In genomic region chr1:234718509-234719453, GRCh38 we compare ENCODE assay signal across 16 cellular contexts.
DNase-seq lines count a peak whose midpoint lies in the region; ATAC-seq and TF ChIP-seq lines count a peak whose summit lies in the region.
"Had no signal": no experiment of that assay in that cellular context is flagged by ENCODE, and none has a peak within 500 bp of the region (broad histone marks: within the 10 kb centered on the region; RNA-seq: fewer than 3 reads in every experiment).

No MANE protein-coding gene starts in this region.

- POLR2A ChIA-PET in naive thymus-derived CD4-positive, alpha-beta T cell (lab: Charles Lee), result interaction anchor here (0.6 to 9.6 kb wide), 4 partner anchors 11 to 107 kb away, joined by 3 to 188 read pairs (median 3); partner anchors contain the start of gene IRF2BP2
- POLR2A ChIA-PET in activated CD4-positive, alpha-beta T cell treated with anti-CD3 and anti-CD28 coated beads for 36 hours (lab: Charles Lee), result no interaction called here

- no peaks in the 10 kb centered on the region for H3K27me3 Mint-ChIP-seq in naive thymus-derived CD4-positive, alpha-beta T cell
- no peaks in the 10 kb centered on the region for H3K27me3 Mint-ChIP-seq in activated CD4-positive, alpha-beta T cell treated with anti-CD3 and anti-CD28 coated beads for 36 hours
- H3K27me3 Mint-ChIP-seq: CD4-positive, alpha-beta T cell; natural killer cell treated with Interleukin-12 subunit alpha and Interleukin-12 subunit beta and Interleukin-15 and Interleukin-18, amount 100 ng/mL, for 72 hours had no signal

- H3F3A ChIP-seq in Loucy (ENCODE audit: low read depth), result peaks cover 8% of the 10 kb centered on the region; the same call in 1 of the 2 replicates

- H3K79me2 ChIP-seq in Loucy (ENCODE audit: insufficient read depth, low read length), result no peaks in the 10 kb centered on the region

- H3K36me3 ChIP-seq in Loucy (ENCODE audit: insufficient read depth, low read length) (no peaks in the 10 kb centered on the region), testis (ENCODE audit: low read depth, missing control alignments) (no peaks in the 10 kb centered on the region)
- no peaks in the 10 kb centered on the region for H3K36me3 ChIP-seq in naive thymus-derived CD4-positive, alpha-beta T cell (ENCODE audit: control insufficient read depth in 2 of 3, insufficient read depth in 3 of 3, low read length in 3 of 3)

- no peak for TF ChIP-seq CTCF in Loucy (conservative IDR thresholded peaks at IDR 0.05; ENCODE audit: low read length)
- TF ChIP-seq CTCF in coronary artery (IDR thresholded peaks at IDR 0.05), result no peak
- TF ChIP-seq CTCF in testis (IDR thresholded peaks at IDR 0.05), result no peak
- no peak for TF ChIP-seq CTCF in foreskin fibroblast (IDR thresholded peaks at IDR 0.05; ENCODE audit: low read depth, low read length)

- H3K27me3 ChIP-seq in Loucy (ENCODE audit: insufficient read depth, low read length, poor library complexity, severe bottlenecking) (no peaks in the 10 kb centered on the region), testis (no peaks in the 10 kb centered on the region)
- no peaks in the 10 kb centered on the region for H3K27me3 ChIP-seq in naive thymus-derived CD4-positive, alpha-beta T cell (ENCODE audit: control insufficient read depth in 2 of 2, insufficient read depth in 2 of 2, low read length in 2 of 2)
- H3K27me3 ChIP-seq: foreskin keratinocyte had no signal

- intact Hi-C loops in naive thymus-derived CD4-positive, alpha-beta T cell (cut with micrococcal nuclease), result no loop called here
- intact Hi-C loops in testis (cut with DNase I; ENCODE audit: low total_unique reads), result no loop called here
- intact Hi-C loops in activated CD4-positive, alpha-beta T cell treated with anti-CD3 and anti-CD28 coated beads for 36 hours (cut with DNase I, micrococcal nuclease), result no loop called here

- H3K4me1 Mint-ChIP-seq in naive thymus-derived CD4-positive, alpha-beta T cell, result peaks cover 20 to 75% (median 46%) of the 10 kb centered on the region in 7 donors
- H3K4me1 Mint-ChIP-seq in activated CD4-positive, alpha-beta T cell treated with anti-CD3 and anti-CD28 coated beads for 36 hours, result peaks cover 27% of the 10 kb centered on the region

- H3K9me2 ChIP-seq in Loucy (replicated peaks; ENCODE audit: low read depth, low read length), result no peaks in the 10 kb centered on the region

- H3K9me3 Mint-ChIP-seq in naive thymus-derived CD4-positive, alpha-beta T cell, result peaks cover 0 to 2% (median 0%) of the 10 kb centered on the region in 11 donors
- no peaks in the 10 kb centered on the region for H3K9me3 Mint-ChIP-seq in activated CD4-positive, alpha-beta T cell treated with anti-CD3 and anti-CD28 coated beads for 36 hours (ENCODE audit: low read depth)
- H3K9me3 Mint-ChIP-seq: CD4-positive, alpha-beta T cell; natural killer cell treated with Interleukin-12 subunit alpha and Interleukin-12 subunit beta and Interleukin-15 and Interleukin-18, amount 100 ng/mL, for 72 hours had no signal

- H3K9me3 ChIP-seq in Loucy (ENCODE audit: insufficient read depth, low read depth, low read length), result no peaks in the 10 kb centered on the region
- H3K9me3 ChIP-seq in naive thymus-derived CD4-positive, alpha-beta T cell (ENCODE audit: control insufficient read depth in 2 of 3, low read length in 3 of 3), result no peaks in the 10 kb centered on the region
- no peaks in the 10 kb centered on the region for H3K9me3 ChIP-seq in testis

- peak overlapping the region; percentile 23 for H3K9ac ChIP-seq in Loucy (ENCODE audit: low read depth, low read length, poor library complexity, severe bottlenecking)

- TF ChIP-seq POLR2A in testis (IDR thresholded peaks at IDR 0.05), result no peak

- H3K4me2 ChIP-seq in Loucy (ENCODE audit: low read depth, low read length, poor library complexity, severe bottlenecking), result no peak overlapping the region

- H3K4me3 Mint-ChIP-seq in naive thymus-derived CD4-positive, alpha-beta T cell, result no peak overlapping the region
- H3K4me3 Mint-ChIP-seq in activated CD4-positive, alpha-beta T cell treated with anti-CD3 and anti-CD28 coated beads for 36 hours, result no peak overlapping the region
- H3K4me3 Mint-ChIP-seq: CD4-positive, alpha-beta T cell; natural killer cell treated with Interleukin-12 subunit alpha and Interleukin-12 subunit beta and Interleukin-15 and Interleukin-18, amount 100 ng/mL, for 72 hours had no signal

- H3K4me3 ChIP-seq in Loucy (ENCODE audit: low read length, poor library complexity, severe bottlenecking) (no peak overlapping the region), coronary artery (no peak overlapping the region), testis (no peak overlapping the region), foreskin fibroblast (ENCODE audit: low read depth in 1 of 2, low read length in 2 of 2) (no peak overlapping the region)
- no peak overlapping the region for H3K4me3 ChIP-seq in naive thymus-derived CD4-positive, alpha-beta T cell (ENCODE audit: low read length)

- H2AFZ ChIP-seq in Loucy (ENCODE audit: low read length), result peak overlapping the region; percentile 21; the same call in 1 of the 2 replicates

- H3K27ac Mint-ChIP-seq in naive thymus-derived CD4-positive, alpha-beta T cell, result peak overlapping the region in 6 of 9 donors; percentile 11 to 76 (median 62)
- no peak overlapping the region for H3K27ac Mint-ChIP-seq in activated CD4-positive, alpha-beta T cell treated with anti-CD3 and anti-CD28 coated beads for 36 hours
- H3K27ac Mint-ChIP-seq: CD4-positive, alpha-beta T cell had no signal

- peaks cover 78% of the 10 kb centered on the region for H3K4me1 ChIP-seq in Loucy (ENCODE audit: insufficient read depth, low read length, poor library complexity, severe bottlenecking)
- peaks cover 9 to 16% of the 10 kb centered on the region in 2 donors for H3K4me1 ChIP-seq in naive thymus-derived CD4-positive, alpha-beta T cell (ENCODE audit: control insufficient read depth in 2 of 2, insufficient read depth in 2 of 2, low read length in 2 of 2)
- H3K4me1 ChIP-seq in testis, result peaks cover 90% of the 10 kb centered on the region

- 51 to 53% methylated on average over 10 of the region's 10 CpGs for WGBS in testis, 2 donors

- H4K20me1 ChIP-seq in Loucy (ENCODE audit: insufficient read depth, low read length, poor library complexity, severe bottlenecking), result no peaks in the 10 kb centered on the region

- no peak for DNase-seq in coronary artery (ENCODE audit: low spot score)
- no peak for DNase-seq in naive thymus-derived CD4-positive, alpha-beta T cell
- no peak for DNase-seq in testis
- DNase-seq in NCI-H69 (lab: John Stamatoyannopoulos, UW), result no peak
- no peak for DNase-seq in SIG-M5 (lab: John Stamatoyannopoulos, UW)
- no peak for DNase-seq in foreskin fibroblast
- DNase-seq in activated CD4-positive, alpha-beta T cell treated with anti-CD3 and anti-CD28 coated beads for 36 hours, result no peak
- DNase-seq: activated naive CD4-positive, alpha-beta T cell treated with anti-CD3 and anti-CD28 coated beads, Interleukin-2, amount 50 U/mL, for 16 hours; CD4-positive, alpha-beta T cell; foreskin keratinocyte; NCI-H1436 treated with DMSO at 0.1 percent for 48 hours; NCI-H510A treated with DMSO at 0.1 percent for 48 hours; T1000 had no signal

- CTCF ChIA-PET in naive thymus-derived CD4-positive, alpha-beta T cell (lab: Charles Lee), result interaction anchor here (0.7 kb wide), 1 partner anchor 365 kb away, joined by 3 read pairs; no protein-coding TSS in a partner anchor
- CTCF ChIA-PET in activated CD4-positive, alpha-beta T cell treated with anti-CD3 and anti-CD28 coated beads for 36 hours (lab: Charles Lee), result interaction anchor here (0.5 kb wide), 1 partner anchor 61 kb away, joined by 3 read pairs; no protein-coding TSS in a partner anchor

- ATAC-seq in naive thymus-derived CD4-positive, alpha-beta T cell, result no peak
- no peak for ATAC-seq in activated CD4-positive, alpha-beta T cell treated with anti-CD3 and anti-CD28 coated beads for 36 hours
- ATAC-seq: foreskin keratinocyte; natural killer cell treated with Interleukin-12 subunit alpha and Interleukin-12 subunit beta and Interleukin-15 and Interleukin-18, amount 100 ng/mL, for 72 hours had no signal

- no peaks in the 10 kb centered on the region for H3K36me3 Mint-ChIP-seq in naive thymus-derived CD4-positive, alpha-beta T cell
- no peaks in the 10 kb centered on the region for H3K36me3 Mint-ChIP-seq in activated CD4-positive, alpha-beta T cell treated with anti-CD3 and anti-CD28 coated beads for 36 hours (ENCODE audit: low read depth)
- H3K36me3 Mint-ChIP-seq: natural killer cell treated with Interleukin-12 subunit alpha and Interleukin-12 subunit beta and Interleukin-15 and Interleukin-18, amount 100 ng/mL, for 72 hours had no signal

- H3K27ac ChIP-seq in coronary artery (peak overlapping the region; percentile 61 to 94), testis (peak overlapping the region; percentile 81 to 96)
- H3K27ac ChIP-seq in naive thymus-derived CD4-positive, alpha-beta T cell (ENCODE audit: low read depth, low read length), result no peak overlapping the region
- H3K27ac ChIP-seq: foreskin keratinocyte, RWPE1 had no signal
